ENCODE assay signal across 19 cellular contexts in the genomic region with DNA sequence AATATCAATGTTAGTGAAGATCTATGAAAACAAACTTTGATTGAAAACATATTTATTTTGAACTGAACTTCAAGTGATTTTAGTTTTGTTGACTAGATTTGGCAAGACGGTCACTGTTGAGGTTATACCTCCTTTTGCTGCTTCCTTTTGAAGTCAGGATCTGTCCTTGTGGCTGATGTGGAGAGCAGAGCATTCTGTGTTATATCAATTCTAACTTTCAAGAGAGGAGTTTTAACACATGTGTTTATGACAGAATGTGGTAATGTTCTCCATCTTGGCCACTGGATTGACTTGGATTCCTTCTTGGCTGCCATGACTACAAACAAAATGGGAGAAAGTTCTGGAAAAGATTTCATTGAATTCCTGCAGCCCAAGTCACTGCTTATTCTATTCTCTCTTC.
A peak's percentile ranks its signal among the peaks of the same experiment; 100 is the strongest.
DNase-seq lines count a peak whose midpoint lies in the region; ATAC-seq and TF ChIP-seq lines count a peak whose summit lies in the region.
"Had no signal": no experiment of that assay in that cellular context is flagged by ENCODE, and none has a peak within 500 bp of the region (broad histone marks: within the 10 kb centered on the region; RNA-seq: fewer than 3 reads in every experiment).

No MANE protein-coding gene starts in this region.

- CTCF ChIA-PET in SK-N-SH (lab: Yijun Ruan, JAX), result no interaction called here
- CTCF ChIA-PET in PC-9 (lab: Charles Lee), result no interaction called here

- H3K27ac ChIP-seq in SK-N-SH (ENCODE audit: low read depth in 2 of 2, low read length in 1 of 2) (peak overlapping the region in 1 of 2 experiments; percentile 17; a peak in 1 of 4 replicates), PC-9 (no peak overlapping the region), hepatocyte (peak overlapping the region; percentile 15), H9 (ENCODE audit: insufficient read length, low read depth, low read length) (no peak overlapping the region)
- H3K27ac ChIP-seq: 22Rv1, A549, BLaER1 had no signal

- H2BK20ac ChIP-seq in H9 (ENCODE audit: low read depth, low read length, poor library complexity, severe bottlenecking), result no peak overlapping the region

- H3K9ac ChIP-seq in SK-N-SH (no peak overlapping the region), H9 (ENCODE audit: extremely low read depth, insufficient read length, low read length) (no peak overlapping the region)
- H3K9ac ChIP-seq: BLaER1 had no signal

- no peak overlapping the region for H3K27ac Mint-ChIP-seq in H9
- H3K27ac Mint-ChIP-seq: CD14-positive monocyte; CD4-positive, alpha-beta memory T cell had no signal

- H3K23ac ChIP-seq in H9 (ENCODE audit: insufficient read length, low read depth, low read length), result no peak overlapping the region

- H4K20me1 ChIP-seq in SK-N-SH (ENCODE audit: insufficient read depth), result no peaks in the 10 kb centered on the region
- H4K20me1 ChIP-seq in PC-9 (ENCODE audit: insufficient read depth), result no peaks in the 10 kb centered on the region
- no peaks in the 10 kb centered on the region for H4K20me1 ChIP-seq in hepatocyte (ENCODE audit: insufficient read depth, poor library complexity, severe bottlenecking)
- no peaks in the 10 kb centered on the region for H4K20me1 ChIP-seq in H9 (ENCODE audit: control insufficient read depth, insufficient read depth, insufficient read length)
- H4K20me1 ChIP-seq: BLaER1 had no signal

- H2BK120ac ChIP-seq in H9 (ENCODE audit: low read depth, low read length, poor library complexity, severe bottlenecking), result no peak overlapping the region

- no peaks in the 10 kb centered on the region for H3K27me3 Mint-ChIP-seq in H9 (ENCODE audit: low read depth)

- TF ChIP-seq CTCF in SK-N-SH (IDR thresholded peaks at IDR 0.05), result no peak
- no peak for TF ChIP-seq CTCF in PC-9 (conservative IDR thresholded peaks at IDR 0.05)
- no peak for TF ChIP-seq CTCF in hepatocyte (IDR thresholded peaks at IDR 0.05; ENCODE audit: poor library complexity)
- no peak for TF ChIP-seq CTCF in H9 (conservative IDR thresholded peaks at IDR 0.05)

- H3K79me2 ChIP-seq in SK-N-SH (ENCODE audit: insufficient read depth) (no peaks in the 10 kb centered on the region), PC-9 (ENCODE audit: low read depth) (no peaks in the 10 kb centered on the region), hepatocyte (no peaks in the 10 kb centered on the region), H9 (ENCODE audit: insufficient read depth, low read length) (no peaks in the 10 kb centered on the region)

- peak; percentile 44; the same call in 2 of the 3 replicates for ATAC-seq in SK-N-SH treated with all-trans-retinoic acid at 6 μM for 48 hours
- ATAC-seq: A549, HepG2 had no signal

- intact Hi-C loops in PC-9 (cut with micrococcal nuclease; ENCODE audit: unreplicated experiment), result no loop called here

- no peak overlapping the region for H2BK15ac ChIP-seq in H9 (ENCODE audit: low read depth, low read length)

- no peak for TF ChIP-seq EP300 in SK-N-SH (IDR thresholded peaks at IDR 0.05; ENCODE audit: borderline replicate concordance in 1 of 2, low read depth in 1 of 2, low read length in 1 of 2)

- H3K4ac ChIP-seq in H9 (ENCODE audit: low read depth, low read length), result no peak overlapping the region

- no peak for TF ChIP-seq RAD21 in SK-N-SH (IDR thresholded peaks at IDR 0.05; ENCODE audit: low read length)

- no peaks in the 10 kb centered on the region for H3K4me1 Mint-ChIP-seq in H9
- H3K4me1 Mint-ChIP-seq: CD14-positive monocyte; CD4-positive, alpha-beta memory T cell had no signal

- no peak overlapping the region for H2BK5ac ChIP-seq in H9 (ENCODE audit: insufficient read length, low read length)

- H2AFZ ChIP-seq in SK-N-SH (ENCODE audit: low read depth) (no peak overlapping the region), PC-9 (0 out of 2 replicates have a peak overlapping the region, but pooled peaks have one; percentile 60), hepatocyte (no peak overlapping the region), H9 (ENCODE audit: low read length) (no peak overlapping the region)

- H3K23me2 ChIP-seq in H9 (ENCODE audit: insufficient read length, low read depth, low read length, poor library complexity, severe bottlenecking), result no peaks in the 10 kb centered on the region

- POLR2A ChIA-PET in SK-N-SH (lab: Yijun Ruan, JAX) (no interaction called here), PC-9 (lab: Charles Lee; ENCODE audit: unreplicated experiment) (no interaction called here)

- no peak overlapping the region for H4K5ac ChIP-seq in H9 (ENCODE audit: insufficient read length, low read depth, low read length)

- no peak overlapping the region for H2AK5ac ChIP-seq in H9 (ENCODE audit: insufficient read length, low read length)

- H3F3A ChIP-seq in SK-N-SH (replicated peaks; ENCODE audit: insufficient read depth), result peaks cover 6% of the 10 kb centered on the region
- no peaks in the 10 kb centered on the region for H3F3A ChIP-seq in PC-9 (ENCODE audit: insufficient read depth, low read depth)

- no peak overlapping the region for H3K4me3 Mint-ChIP-seq in H9
- H3K4me3 Mint-ChIP-seq: CD14-positive monocyte; CD4-positive, alpha-beta memory T cell had no signal

- H3K9me2 ChIP-seq in SK-N-SH (no peaks in the 10 kb centered on the region), PC-9 (ENCODE audit: insufficient read depth) (no peaks in the 10 kb centered on the region), hepatocyte (replicated peaks; ENCODE audit: insufficient read depth) (no peaks in the 10 kb centered on the region)

- no peak for DNase-seq in SK-N-SH
- DNase-seq in PC-9, result no peak
- DNase-seq in fibroblast of peridontal ligament (ENCODE audit: extremely low read depth), result peak; percentile 22
- DNase-seq in hepatocyte (ENCODE audit: low spot score), result no peak
- DNase-seq in H9, result no peak
- DNase-seq in mesenteric fat pad (ENCODE audit: low spot score), result no peak
- DNase-seq in NCI-H1436 (lab: John Stamatoyannopoulos, UW), result no peak
- DNase-seq: CD4-positive, alpha-beta memory T cell; DMS153; DMS79; GDM1; GOT3; H7 had no signal

- no peaks in the 10 kb centered on the region for H3K27me3 ChIP-seq in SK-N-SH (ENCODE audit: insufficient read depth)
- no peaks in the 10 kb centered on the region for H3K27me3 ChIP-seq in PC-9 (ENCODE audit: insufficient read depth, low read depth)
- no peaks in the 10 kb centered on the region for H3K27me3 ChIP-seq in hepatocyte
- H3K27me3 ChIP-seq in H9 (ENCODE audit: insufficient read depth, low read length), result no peaks in the 10 kb centered on the region
- H3K27me3 ChIP-seq: BLaER1 had no signal

- no peak overlapping the region for H4K91ac ChIP-seq in H9 (ENCODE audit: insufficient read length, low read depth, low read length)

- no peak overlapping the region for H3K18ac ChIP-seq in H9 (ENCODE audit: insufficient read length, low read depth, low read length)

- no peak overlapping the region for H3K14ac ChIP-seq in H9 (ENCODE audit: insufficient read depth, low read length)

- H3K79me1 ChIP-seq in H9 (ENCODE audit: insufficient read depth, low read depth, low read length, poor library complexity, severe bottlenecking), result no peaks in the 10 kb centered on the region

- WGBS in SK-N-SH (ENCODE audit: low lambda C conversion rate), result 93% methylated on average over 1 of the region's 1 CpG
- 50% methylated on average over 1 of the region's 1 CpG for WGBS in hepatocyte (ENCODE audit: low lambda C conversion rate, missing lambda C conversion rate)
- WGBS in H9 (ENCODE audit: extremely low coverage, insufficient read length, low lambda C conversion rate), result no CpG with 5 or more reads among the region's 1 CpG

- no peaks in the 10 kb centered on the region for H3K36me3 ChIP-seq in SK-N-SH (replicated peaks in 1 of 2; ENCODE audit: control insufficient read depth in 1 of 2, insufficient read depth in 2 of 2, low read length in 1 of 2)
- no peaks in the 10 kb centered on the region for H3K36me3 ChIP-seq in PC-9 (ENCODE audit: low read depth)
- no peaks in the 10 kb centered on the region for H3K36me3 ChIP-seq in hepatocyte (replicated peaks; ENCODE audit: insufficient read depth, low read depth)
- H3K36me3 ChIP-seq: BLaER1 had no signal

- H3T11ph ChIP-seq in H9 (ENCODE audit: low read length), result no peak overlapping the region

- H3K56ac ChIP-seq in H9 (ENCODE audit: insufficient read length, low read depth, low read length), result no peak overlapping the region

- H3K9me3 Mint-ChIP-seq in H9, result no peaks in the 10 kb centered on the region; a peak in 3 of 5 replicates

- H3K4me3 ChIP-seq in SK-N-SH (ENCODE audit: low read depth in 2 of 2, low read length in 1 of 2) (no peak overlapping the region), PC-9 (no peak overlapping the region), hepatocyte (no peak overlapping the region)
- H3K4me3 ChIP-seq: A549, BLaER1 had no signal

- H3K4me1 ChIP-seq in SK-N-SH (ENCODE audit: control insufficient read depth in 1 of 2, insufficient read depth in 2 of 2, low read depth in 1 of 2, low read length in 1 of 2) (no peaks in the 10 kb centered on the region), PC-9 (replicated peaks; ENCODE audit: insufficient read depth) (no peaks in the 10 kb centered on the region), hepatocyte (ENCODE audit: insufficient read depth) (no peaks in the 10 kb centered on the region), H9 (ENCODE audit: insufficient read depth, low read length) (no peaks in the 10 kb centered on the region)
- H3K4me1 ChIP-seq: A549, BLaER1 had no signal

- no TSS peak for BruUV-seq in PC-9 (replicated peaks; lab: Mats Ljungman, UMichigan)

- H3K36me3 Mint-ChIP-seq in H9 (ENCODE audit: insufficient read depth in 1 of 3, low read depth in 3 of 3), result no peaks in the 10 kb centered on the region
- H3K36me3 Mint-ChIP-seq: CD14-positive monocyte had no signal

- H3K4me2 ChIP-seq in SK-N-SH (no peak overlapping the region), PC-9 (no peak overlapping the region), hepatocyte (no peak overlapping the region), H9 (ENCODE audit: insufficient read depth, insufficient read length, low read length) (no peak overlapping the region)
- H3K4me2 ChIP-seq: A549, BLaER1 had no signal

- H4K8ac ChIP-seq in H9 (replicated peaks; ENCODE audit: insufficient read length, low read depth, low read length), result no peak overlapping the region

- no peak overlapping the region for H2BK12ac ChIP-seq in H9 (ENCODE audit: insufficient read length, low read depth, low read length)

- no peaks in the 10 kb centered on the region for H3K9me3 ChIP-seq in SK-N-SH
- no peaks in the 10 kb centered on the region for H3K9me3 ChIP-seq in PC-9 (ENCODE audit: insufficient read depth, low read depth)
- no peaks in the 10 kb centered on the region for H3K9me3 ChIP-seq in hepatocyte (ENCODE audit: low read depth)
- H3K9me3 ChIP-seq in H9 (ENCODE audit: control insufficient read depth, low read depth, low read length), result no peaks in the 10 kb centered on the region
- H3K9me3 ChIP-seq: A549, BLaER1 had no signal

TF ChIP-seq in SK-N-SH treated with all-trans-retinoic acid at 6 μM for 48 hours, 23 proteins besides CTCF, POLR2A, EP300 and RAD21 (continues in another document):
- no peak for TF ChIP-seq ZNF565 (CRISPR knock-in tag; conservative IDR thresholded peaks at IDR 0.05; ENCODE audit: low read depth)
- no peak for TF ChIP-seq BACH2 (CRISPR knock-in tag; IDR thresholded peaks at IDR 0.05; ENCODE audit: borderline replicate concordance)

TF ChIP-seq in SK-N-SH, 30 proteins besides CTCF, POLR2A, EP300 and RAD21 (continues in another document):
- TF ChIP-seq NRF1 (IDR thresholded peaks at IDR 0.05; ENCODE audit: low read depth, low read length), result no peak
- no peak for TF ChIP-seq CHD2 (IDR thresholded peaks at IDR 0.05; ENCODE audit: low read length, partially characterized antibody)
